ENCODE assay signal across 29 cellular contexts in the genomic region with DNA sequence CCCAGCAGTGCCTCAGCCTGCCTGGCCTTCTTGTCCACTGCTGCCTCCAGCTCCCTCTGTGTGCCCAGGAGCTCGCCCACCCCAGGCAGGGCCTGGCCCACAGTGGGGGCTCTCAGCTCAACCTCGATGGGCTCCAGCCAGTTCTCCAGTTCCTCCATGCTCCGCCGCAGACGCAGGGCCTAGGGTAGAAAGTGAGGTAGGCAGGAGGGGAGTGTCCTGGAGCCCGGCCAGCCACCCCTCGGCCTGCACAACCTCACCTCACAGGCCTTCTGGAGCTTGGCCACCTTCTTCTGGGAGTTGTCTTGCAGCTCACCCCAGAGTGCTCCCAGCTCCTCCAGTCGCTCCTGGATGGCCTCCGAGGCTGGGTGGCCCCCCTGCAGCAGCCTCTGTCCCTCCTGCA.
"Had no signal": no experiment of that assay in that cellular context is flagged by ENCODE, and none has a peak within 500 bp of the region (broad histone marks: within the 10 kb centered on the region; RNA-seq: fewer than 3 reads in every experiment).

No MANE protein-coding gene starts in this region.

- H3K9ac ChIP-seq: parathyroid adenoma had no signal

- H3K36me3 Mint-ChIP-seq: immature natural killer cell; naive thymus-derived CD8-positive, alpha-beta T cell; stimulated activated naive B cell treated with anti-CD40 and anti-IgM and Interleukin-4, amounts not matched to agents 10 μg/mL and 1 μg/mL and 100 μg/mL, for 72 hours; type B pancreatic cell had no signal

- H3K27me3 Mint-ChIP-seq: naive thymus-derived CD8-positive, alpha-beta T cell; stimulated activated naive B cell treated with anti-CD40 and anti-IgM and Interleukin-4, amounts not matched to agents 10 μg/mL and 1 μg/mL and 100 μg/mL, for 72 hours; type B pancreatic cell had no signal

- H3K9me3 Mint-ChIP-seq: immature natural killer cell; naive thymus-derived CD8-positive, alpha-beta T cell; nephron; neural crest cell; stimulated activated naive B cell treated with anti-CD40 and anti-IgM and Interleukin-4, amounts not matched to agents 10 μg/mL and 1 μg/mL and 100 μg/mL, for 72 hours; type B pancreatic cell had no signal

- H3K79me2 ChIP-seq: parathyroid adenoma had no signal

- H2AFZ ChIP-seq: parathyroid adenoma had no signal

- H3K4me3 Mint-ChIP-seq: immature natural killer cell; naive thymus-derived CD8-positive, alpha-beta T cell; nephron; neural crest cell; stimulated activated naive B cell treated with anti-CD40 and anti-IgM and Interleukin-4, amounts not matched to agents 10 μg/mL and 1 μg/mL and 100 μg/mL, for 72 hours; type B pancreatic cell had no signal

- H3K4me1 ChIP-seq: left lung, parathyroid adenoma, right atrium auricular region, uterus had no signal

- H3K9me3 ChIP-seq: left lung, lower lobe of right lung, neutrophil, right atrium auricular region, suprapubic skin, thoracic aorta, tibial nerve, uterus had no signal

- ATAC-seq: left colon; left lung; lower lobe of right lung; naive thymus-derived CD8-positive, alpha-beta T cell; sciatic nerve; stimulated activated naive B cell treated with anti-CD40 and anti-IgM and Interleukin-4, amounts not matched to agents 10 μg/mL and 1 μg/mL and 100 μg/mL, for 72 hours; stimulated activated naive CD8-positive, alpha-beta T cell treated with anti-CD3 and anti-CD28 coated beads, Interleukin-15, Interleukin-2, amounts not matched to agents 100 U/mL and 50 U/mL, for 24 hours had no signal

- H3K27me3 ChIP-seq: left lung, neutrophil, right atrium auricular region, suprapubic skin, uterus had no signal

- H3K27ac ChIP-seq: left lung, lower lobe of right lung, neutrophil, parathyroid adenoma, right atrium auricular region, skin epidermis, suprapubic skin, thoracic aorta, tibial nerve, uterus had no signal

- H3K4me3 ChIP-seq: left lung, lower lobe of right lung, right atrium auricular region, skin epidermis, suprapubic skin, thoracic aorta, tibial nerve, uterus had no signal

- DNase-seq: hippocampal formation; immature natural killer cell; kidney; left colon; left lung; lower lobe of right lung; mammary epithelial cell; mesenchymal stem cell; naive thymus-derived CD8-positive, alpha-beta T cell; occipital lobe; stimulated activated CD4-positive, alpha-beta T cell treated with anti-CD3 and anti-CD28 coated beads, Interleukin-12 subunit alpha, Interleukin-12 subunit beta, amount 100 ng/mL, for 4 hours; stimulated activated CD4-positive, alpha-beta T cell treated with anti-CD3 and anti-CD28 coated beads, Interleukin-15, amount 100 ng/mL, for 24 hours; stimulated activated CD4-positive, alpha-beta T cell treated with anti-CD3 and anti-CD28 coated beads, Interleukin-2, amount 100 ng/mL, for 24 hours; stimulated activated CD4-positive, alpha-beta T cell treated with anti-CD3 and anti-CD28 coated beads, Interleukin-4, amount 100 ng/mL, for 1 hour; stimulated activated naive B cell treated with anti-CD40 and anti-IgM and Interleukin-4, amounts not matched to agents 10 μg/mL and 1 μg/mL and 100 μg/mL, for 72 hours; stimulated activated naive CD8-positive, alpha-beta T cell treated with anti-CD3 and anti-CD28 coated beads, Interleukin-15, Interleukin-2, amounts not matched to agents 100 U/mL and 50 U/mL, for 24 hours; uterus had no signal

- H3K36me3 ChIP-seq: lower lobe of right lung, neutrophil, right atrium auricular region, suprapubic skin, thoracic aorta, uterus had no signal

- H3K27ac Mint-ChIP-seq: immature natural killer cell; nephron; stimulated activated naive B cell treated with anti-CD40 and anti-IgM and Interleukin-4, amounts not matched to agents 10 μg/mL and 1 μg/mL and 100 μg/mL, for 72 hours; type B pancreatic cell had no signal

- FAIRE-seq: islet of Langerhans, kidney had no signal
